Comparison of ENCODE assay signal across 24 cellular contexts in the genomic region with DNA sequence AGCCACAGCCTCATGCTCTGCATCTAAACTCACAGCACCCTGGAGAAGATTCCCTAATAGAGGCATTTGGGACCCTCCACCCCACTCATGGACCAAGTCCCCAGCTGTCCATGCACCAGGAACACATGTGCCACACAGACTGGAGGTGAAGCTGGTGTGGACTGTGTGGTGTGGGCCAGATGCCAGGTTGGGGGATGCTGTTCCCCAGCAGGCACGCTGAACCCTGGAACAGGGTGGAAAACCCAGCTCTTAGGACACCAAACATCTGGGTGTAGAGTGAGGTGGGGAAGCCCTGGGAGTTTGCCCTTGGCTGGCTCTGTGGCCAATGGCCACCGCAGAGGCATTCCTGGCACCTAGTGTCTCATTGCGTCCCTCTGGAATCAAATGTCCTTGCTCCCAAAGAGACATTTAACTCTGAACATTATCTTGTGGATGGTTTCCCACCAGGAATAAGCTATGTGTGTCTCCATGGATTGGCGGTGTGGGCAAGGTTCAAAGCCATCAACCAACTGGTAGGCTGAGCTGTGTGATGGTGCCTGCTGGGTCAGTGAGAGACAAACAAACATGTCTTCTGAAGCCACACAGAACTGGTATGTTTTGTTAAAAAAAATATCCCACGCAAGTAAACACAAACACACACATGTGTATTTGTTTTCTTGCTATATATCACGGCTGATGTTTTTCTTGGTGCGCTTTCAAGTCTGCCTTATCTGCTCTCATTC.
A peak's percentile ranks its signal among the peaks of the same experiment; 100 is the strongest.
DNase-seq lines count a peak whose midpoint lies in the region; ATAC-seq and TF ChIP-seq lines count a peak whose summit lies in the region.
"Had no signal": no experiment of that assay in that cellular context is flagged by ENCODE, and none has a peak within 500 bp of the region (broad histone marks: within the 10 kb centered on the region; RNA-seq: fewer than 3 reads in every experiment).

No MANE protein-coding gene starts in this region.

- H4K20me1 ChIP-seq in H9 (ENCODE audit: control insufficient read depth, insufficient read depth, insufficient read length), result no peaks in the 10 kb centered on the region

- 0 out of 4 replicates have a peak, but pooled peaks cover 0 to 2% of the 10 kb centered on the region in 2 experiments for H3K4me1 Mint-ChIP-seq in H9

- TF ChIP-seq POLR2A in spleen (IDR thresholded peaks at IDR 0.05), result no peak

- intact Hi-C loops in lower lobe of right lung (cut with DNase I) (no loop called here), spleen (cut with DNase I; ENCODE audit: low total_unique reads) (no loop called here)

- H3K9me3 ChIP-seq in H9 (ENCODE audit: control insufficient read depth, low read depth, low read length) (no peaks in the 10 kb centered on the region), lower lobe of right lung (no peaks in the 10 kb centered on the region), spleen (no peaks in the 10 kb centered on the region)
- H3K9me3 ChIP-seq: BE2C, MG63, SJSA1 had no signal

- H3K27ac ChIP-seq in H9 (ENCODE audit: insufficient read length, low read depth, low read length) (no peak overlapping the region), lower lobe of right lung (no peak overlapping the region), spleen (no peak overlapping the region)
- H3K27ac ChIP-seq: SJSA1 had no signal

- H3K79me1 ChIP-seq in H9 (ENCODE audit: insufficient read depth, low read depth, low read length, poor library complexity, severe bottlenecking), result no peaks in the 10 kb centered on the region

- H3K36me3 ChIP-seq in lower lobe of right lung (no peaks in the 10 kb centered on the region), spleen (peaks cover 0 to 11% (median 0%) of the 10 kb centered on the region in 6 donors)
- H3K36me3 ChIP-seq: BE2C, MG63, SJSA1 had no signal

- H2BK120ac ChIP-seq in H9 (ENCODE audit: low read depth, low read length, poor library complexity, severe bottlenecking), result no peak overlapping the region

- H3K14ac ChIP-seq in H9 (ENCODE audit: insufficient read depth, low read length), result no peak overlapping the region; the same call in 1 of the 2 replicates

- H3K9ac ChIP-seq in H9 (ENCODE audit: extremely low read depth, insufficient read length, low read length), result no peak overlapping the region

- no peak overlapping the region for H4K91ac ChIP-seq in H9 (ENCODE audit: insufficient read length, low read depth, low read length)

- no peak for ATAC-seq in lower lobe of right lung
- ATAC-seq in HG02981 (IDR thresholded peaks at IDR 0.05; ENCODE audit: unreplicated experiment), result no peak
- ATAC-seq: PC-3 had no signal

- peaks cover 3% of the 10 kb centered on the region; the same call in 1 of the 2 replicates for H3K27me3 Mint-ChIP-seq in H9 (ENCODE audit: low read depth)

- H3K56ac ChIP-seq in H9 (ENCODE audit: insufficient read length, low read depth, low read length), result no peak overlapping the region

- no peaks in the 10 kb centered on the region for H3K79me2 ChIP-seq in H9 (ENCODE audit: insufficient read depth, low read length)

- no peak overlapping the region for H2AK5ac ChIP-seq in H9 (ENCODE audit: insufficient read length, low read length)

- DNase-seq in activated effector memory CD4-positive, alpha-beta T cell treated with anti-CD3 and anti-CD28 coated beads, Interleukin-2, amount 50 U/mL, for 16 hours, result peak; percentile 41
- DNase-seq in activated effector memory CD4-positive, alpha-beta T cell treated with Interleukin-2 at 50 U/mL for 16 hours, result no peak
- DNase-seq in H9, result peak; percentile 5
- peak; percentile 10 for DNase-seq in lower lobe of right lung
- DNase-seq in spleen, result peak; percentile 61
- DNase-seq in NCI-H187 (lab: John Stamatoyannopoulos, UW), result no peak
- no peak for DNase-seq in anterior cingulate cortex (lab: John Stamatoyannopoulos, UW)
- DNase-seq: 8988T; ACHN; BE2C; Calu3; DND-41; GOT3; IMR-90; KG1; MG63; NCI-H2029 treated with DMSO at 0.1 percent for 48 hours; NCI-H446 treated with DMSO at 0.1 percent for 48 hours; NCI-H526; NCI-H82; NK-92 treated with Interleukin-12 subunit alpha and Interleukin-12 subunit beta, amount 100 ng/mL, for 24 hours; PC-3 had no signal

- no CpG with 5 or more reads among the region's 7 CpGs for WGBS in H9 (ENCODE audit: extremely low coverage, insufficient read length, low lambda C conversion rate)
- 77 to 97% (median 90%) methylated on average over 7 of the region's 7 CpGs for WGBS in spleen, 5 donors

- H4K5ac ChIP-seq in H9 (ENCODE audit: insufficient read length, low read depth, low read length), result no peak overlapping the region

- no peak overlapping the region for H2AFZ ChIP-seq in H9 (ENCODE audit: low read length)

- 0 out of 5 replicates have a peak, but pooled peaks cover 0 to 2% of the 10 kb centered on the region in 2 experiments for H3K9me3 Mint-ChIP-seq in H9

- peaks cover 0 to 13% (median 9%) of the 10 kb centered on the region in 3 experiments; a peak in 3 of 7 replicates for H3K36me3 Mint-ChIP-seq in H9 (ENCODE audit: insufficient read depth in 1 of 3, low read depth in 3 of 3)

- H2BK5ac ChIP-seq in H9 (ENCODE audit: insufficient read length, low read length), result no peak overlapping the region

- no peak overlapping the region for H3K4me3 ChIP-seq in lower lobe of right lung
- no peak overlapping the region for H3K4me3 ChIP-seq in spleen
- H3K4me3 ChIP-seq: MG63, SJSA1 had no signal

- H2BK20ac ChIP-seq in H9 (ENCODE audit: low read depth, low read length, poor library complexity, severe bottlenecking), result no peak overlapping the region

- H3K4me2 ChIP-seq in H9 (ENCODE audit: insufficient read depth, insufficient read length, low read length), result no peak overlapping the region

- peak overlapping the region; percentile 40 for H3K18ac ChIP-seq in H9 (ENCODE audit: insufficient read length, low read depth, low read length)

- TF ChIP-seq CTCF in H9 (conservative IDR thresholded peaks at IDR 0.05) (no peak), lower lobe of right lung (IDR thresholded peaks at IDR 0.05) (no peak), spleen (IDR thresholded peaks at IDR 0.05 in 8 of 11, conservative IDR thresholded peaks at IDR 0.05 in 3 of 11) (no peak)

- H3K27me3 ChIP-seq in H9 (ENCODE audit: insufficient read depth, low read length), result no peaks in the 10 kb centered on the region
- H3K27me3 ChIP-seq in lower lobe of right lung (ENCODE audit: low read depth), result no peaks in the 10 kb centered on the region
- peaks cover 0 to 8% (median 0%) of the 10 kb centered on the region in 7 donors for H3K27me3 ChIP-seq in spleen (replicated peaks in 1 of 7)
- H3K27me3 ChIP-seq: BE2C, MG63, SJSA1 had no signal

- H2BK15ac ChIP-seq in H9 (ENCODE audit: low read depth, low read length), result no peak overlapping the region

- no peak overlapping the region for H2BK12ac ChIP-seq in H9 (ENCODE audit: insufficient read length, low read depth, low read length)

- no peaks in the 10 kb centered on the region for H3K23me2 ChIP-seq in H9 (ENCODE audit: insufficient read length, low read depth, low read length, poor library complexity, severe bottlenecking)

- H3K23ac ChIP-seq in H9 (ENCODE audit: insufficient read length, low read depth, low read length), result no peak overlapping the region

- no peak overlapping the region for H3T11ph ChIP-seq in H9 (ENCODE audit: low read length)

- no peak overlapping the region for H4K8ac ChIP-seq in H9 (replicated peaks; ENCODE audit: insufficient read length, low read depth, low read length)

- no peak overlapping the region for H3K4ac ChIP-seq in H9 (ENCODE audit: low read depth, low read length)

- H3K27ac Mint-ChIP-seq in H9, result no peak overlapping the region

- H3K4me3 Mint-ChIP-seq in H9, result no peak overlapping the region

- no peaks in the 10 kb centered on the region for H3K4me1 ChIP-seq in H9 (ENCODE audit: insufficient read depth, low read length)
- no peaks in the 10 kb centered on the region for H3K4me1 ChIP-seq in lower lobe of right lung
- H3K4me1 ChIP-seq in spleen, result no peaks in the 10 kb centered on the region
- H3K4me1 ChIP-seq: BE2C, SJSA1 had no signal

Comparison
In these comparisons a context has a peak if more than half of its experiments do, and no peak if none do; other contexts are left out.
1. DNase-seq: peak in activated effector memory CD4-positive, alpha-beta T cell treated with anti-CD3 and anti-CD28 coated beads, Interleukin-2, amount 50 U/mL, for 16 hours (single experiment), H9 (single experiment), lower lobe of right lung (single experiment) and spleen (single experiment); none in activated effector memory CD4-positive, alpha-beta T cell treated with Interleukin-2 at 50 U/mL for 16 hours (single experiment), NCI-H187 (0 of 2) and anterior cingulate cortex (0 of 58).